14 cellular contexts compared by ENCODE assay signal in genomic region chr9:130336027-130336595, GRCh38.
"Had no signal": no experiment of that assay in that cellular context is flagged by ENCODE, and none has a peak within 500 bp of the region (broad histone marks: within the 10 kb centered on the region; RNA-seq: fewer than 3 reads in every experiment).

No MANE protein-coding gene starts in this region.

- H3K4me1 ChIP-seq: lower lobe of right lung, thyroid gland had no signal

- DNase-seq: activated CD4-positive, alpha-beta T cell treated with anti-CD3 and anti-CD28 coated beads, Interleukin-2, amount 10 ng/mL, durations not matched to agents 24 days and 14 days; activated CD8-positive, alpha-beta T cell treated with anti-CD3 and anti-CD28 coated beads for 36 hours; activated naive CD4-positive, alpha-beta T cell treated with Interleukin-2 at 50 U/mL for 16 hours; activated naive CD8-positive, alpha-beta T cell treated with anti-CD3 and anti-CD28 coated beads, Interleukin-2, amount 10 ng/mL, durations not matched to agents 7 days and 5 days; activated T-cell treated with anti-CD3 and anti-CD28 coated beads, Interleukin-2, amount 50 U/mL, for 1 hour; anterior cingulate cortex; caudate nucleus; hypothalamus; stimulated activated CD4-positive, alpha-beta T cell treated with anti-CD3 and anti-CD28 coated beads, Interleukin-2, amount 100 ng/mL, for 24 hours; stimulated activated naive CD4-positive, alpha-beta T cell treated with Interleukin-2 at 50 U/mL for 16 hours; T-cell; thyroid gland had no signal

- H3K27me3 ChIP-seq: right atrium auricular region, thyroid gland had no signal

- ATAC-seq: activated CD8-positive, alpha-beta T cell treated with anti-CD3 and anti-CD28 coated beads for 36 hours; lower lobe of right lung; T-cell had no signal

- H3K4me3 ChIP-seq: lower lobe of right lung, right atrium auricular region, thyroid gland had no signal

- H3K27ac ChIP-seq: lower lobe of right lung, right atrium auricular region, thyroid gland had no signal

- H3K36me3 ChIP-seq: lower lobe of right lung, right atrium auricular region, thyroid gland had no signal

- H3K9me3 ChIP-seq: lower lobe of right lung, right atrium auricular region, thyroid gland had no signal
